20 cellular contexts compared by ENCODE assay signal in genomic region chr9:134566196-134566822, GRCh38.
"Had no signal": no experiment of that assay in that cellular context is flagged by ENCODE, and none has a peak within 500 bp of the region (broad histone marks: within the 10 kb centered on the region; RNA-seq: fewer than 3 reads in every experiment).

No MANE protein-coding gene starts in this region.

- ATAC-seq: effector memory CD8-positive, alpha-beta T cell; pancreas had no signal

- H3K27ac ChIP-seq: left ventricle myocardium inferior, pancreas, transverse colon had no signal

- H3K4me1 Mint-ChIP-seq: activated CD4-positive, alpha-beta memory T cell treated with anti-CD3 and anti-CD28 coated beads, Interleukin-2, amount 10 ng/mL, durations not matched to agents 7 days and 5 days had no signal

- H3K27me3 Mint-ChIP-seq: activated B cell treated with CpG ODN at 0.5 μM for 24 hours; activated CD4-positive, alpha-beta memory T cell treated with anti-CD3 and anti-CD28 coated beads, Interleukin-2, amount 10 ng/mL, durations not matched to agents 7 days and 5 days; activated naive CD8-positive, alpha-beta T cell had no signal

- H3K4me3 ChIP-seq: left ventricle myocardium inferior, pancreas, transverse colon had no signal

- H3K9me3 Mint-ChIP-seq: activated CD4-positive, alpha-beta memory T cell treated with anti-CD3 and anti-CD28 coated beads, Interleukin-2, amount 10 ng/mL, durations not matched to agents 7 days and 5 days had no signal

- H3K4me1 ChIP-seq: left ventricle myocardium inferior, pancreas, transverse colon had no signal

- H3K36me3 ChIP-seq: left ventricle myocardium inferior, pancreas, transverse colon had no signal

- H3K4me3 Mint-ChIP-seq: activated B cell treated with CpG ODN at 0.5 μM for 24 hours; activated CD4-positive, alpha-beta memory T cell treated with anti-CD3 and anti-CD28 coated beads, Interleukin-2, amount 10 ng/mL, durations not matched to agents 7 days and 5 days; activated naive CD8-positive, alpha-beta T cell; effector memory CD8-positive, alpha-beta T cell; naive B cell had no signal

- H3K27ac Mint-ChIP-seq: activated B cell treated with CpG ODN at 0.5 μM for 24 hours; activated CD4-positive, alpha-beta memory T cell treated with anti-CD3 and anti-CD28 coated beads, Interleukin-2, amount 10 ng/mL, durations not matched to agents 7 days and 5 days; activated naive CD8-positive, alpha-beta T cell; effector memory CD8-positive, alpha-beta T cell had no signal

- H3K36me3 Mint-ChIP-seq: activated naive CD8-positive, alpha-beta T cell had no signal

- H3K27me3 ChIP-seq: pancreas, transverse colon had no signal

- H3K9me3 ChIP-seq: pancreas, transverse colon had no signal

- DNase-seq: activated B cell treated with CpG ODN at 0.5 μM for 24 hours; activated CD4-positive, alpha-beta memory T cell treated with anti-CD3 and anti-CD28 coated beads, Interleukin-2, amount 10 ng/mL, durations not matched to agents 7 days and 5 days; activated CD4-positive, alpha-beta T cell treated with anti-CD3 and anti-CD28 coated beads for 48 hours; amniotic stem cell; dermis blood vessel endothelial cell; effector memory CD8-positive, alpha-beta T cell; foreskin fibroblast; hippocampal formation; left ventricle myocardium inferior; mammary epithelial cell; naive B cell; stimulated activated CD4-positive, alpha-beta T cell treated with anti-CD3 and anti-CD28 coated beads, Interleukin-12 subunit alpha, Interleukin-12 subunit beta, amount 100 ng/mL, for 4 hours; stimulated activated CD4-positive, alpha-beta T cell treated with anti-CD3 and anti-CD28 coated beads, Interleukin-1b, Interleukin-23, amount 100 ng/mL, for 48 hours; stimulated activated naive CD4-positive, alpha-beta T cell treated with Interleukin-2 at 50 U/mL for 16 hours; substantia nigra; T-helper 1 cell; T-helper 9 cell; transverse colon had no signal
